In genomic region chr5:132444841-132445639, GRCh38 we compare ENCODE assay signal across 14 cellular contexts. TPM values are rescaled to one million over a fixed set of nuclear protein-coding genes. Genes with fewer than 3 reads are reported as not detected.
DNase-seq lines count a peak whose midpoint lies in the region; ATAC-seq and TF ChIP-seq lines count a peak whose summit lies in the region.
"Had no signal": no experiment of that assay in that cellular context is flagged by ENCODE, and none has a peak within 500 bp of the region (broad histone marks: within the 10 kb centered on the region; RNA-seq: fewer than 3 reads in every experiment).

No MANE protein-coding gene starts in this region.

- peak overlapping the region; percentile 39 for H3K27ac Mint-ChIP-seq in activated T-cell treated with anti-CD3 and anti-CD28 coated beads, Interleukin-2, amount 50 U/mL, for 24 hours
- H3K27ac Mint-ChIP-seq in activated T-cell treated with anti-CD3 and anti-CD28 coated beads, Interleukin-2, amount 50 U/mL, for 72 hours, result no peak overlapping the region
- H3K27ac Mint-ChIP-seq in activated naive CD8-positive, alpha-beta T cell treated with anti-CD3 and anti-CD28 coated beads, Interleukin-2, amount 50 U/mL, for 24 hours, result peak overlapping the region; percentile 26
- peak overlapping the region; percentile 96 for H3K27ac Mint-ChIP-seq in mesothelial cell of epicardium
- H3K27ac Mint-ChIP-seq: activated T-helper 2 cell treated with anti-CD3 and anti-CD28 coated beads, Interferon-gamma antibody, Interleukin-2, Interleukin-4, amounts not matched to agents 10 μg/mL and 5 μg/mL and 100 μg/mL, durations not matched to agents 14 hours and 24 hours and 36 hours had no signal

- TF ChIP-seq CTCF in mesothelial cell of epicardium (IDR thresholded peaks at IDR 0.05; ENCODE audit: unreplicated experiment), result no peak

- H3K36me3 ChIP-seq in thymus (ENCODE audit: control insufficient read depth, insufficient read depth), result peaks cover 5% of the 10 kb centered on the region

- H3K9me3 ChIP-seq in thymus (ENCODE audit: control insufficient read depth), result no peaks in the 10 kb centered on the region

- DNase-seq in activated T-cell treated with anti-CD3 and anti-CD28 coated beads, Interleukin-2, amount 50 U/mL, for 24 hours, result peak; percentile 6
- no peak for DNase-seq in activated T-cell treated with anti-CD3 and anti-CD28 coated beads, Interleukin-2, amount 50 U/mL, for 72 hours
- DNase-seq in activated naive CD8-positive, alpha-beta T cell treated with anti-CD3 and anti-CD28 coated beads, Interleukin-2, amount 50 U/mL, for 24 hours, result no peak
- DNase-seq in mesothelial cell of epicardium (ENCODE audit: low spot score in 2 of 2, unreplicated experiment in 2 of 2) (no peak), NCI-H748 treated with DMSO at 0.1 percent for 48 hours (lab: John Stamatoyannopoulos, UW) (no peak), NCI-H524 treated with DMSO at 0.1 percent for 48 hours (lab: John Stamatoyannopoulos, UW) (no peak)
- DNase-seq: ACHN; left colon; NCI-H510A treated with DMSO at 0.1 percent for 48 hours; SIG-M5; stimulated activated CD4-positive, alpha-beta T cell treated with anti-CD3 and anti-CD28 coated beads, Interleukin-4, amount 100 ng/mL, for 24 hours had no signal

- H3K27me3 ChIP-seq in thymus (ENCODE audit: control insufficient read depth, insufficient read depth), result no peaks in the 10 kb centered on the region

- peaks cover 53% of the 10 kb centered on the region for H3K4me1 ChIP-seq in thymus (ENCODE audit: control insufficient read depth, insufficient read depth, low read length)

- no peak for ATAC-seq in activated T-cell treated with anti-CD3 and anti-CD28 coated beads, Interleukin-2, amount 50 U/mL, for 72 hours (replicated peaks in 1 of 2)
- no peak for ATAC-seq in activated naive CD8-positive, alpha-beta T cell treated with anti-CD3 and anti-CD28 coated beads, Interleukin-2, amount 50 U/mL, for 24 hours
- ATAC-seq in GM21529 (IDR thresholded peaks at IDR 0.05; ENCODE audit: unreplicated experiment), result no peak
- ATAC-seq: left colon had no signal

- H3K4me3 Mint-ChIP-seq in activated T-cell treated with anti-CD3 and anti-CD28 coated beads, Interleukin-2, amount 50 U/mL, for 24 hours, result no peak overlapping the region
- H3K4me3 Mint-ChIP-seq in activated T-cell treated with anti-CD3 and anti-CD28 coated beads, Interleukin-2, amount 50 U/mL, for 72 hours, result no peak overlapping the region
- H3K4me3 Mint-ChIP-seq in activated naive CD8-positive, alpha-beta T cell treated with anti-CD3 and anti-CD28 coated beads, Interleukin-2, amount 50 U/mL, for 24 hours, result no peak overlapping the region
- no peak overlapping the region for H3K4me3 Mint-ChIP-seq in mesothelial cell of epicardium

- no peaks in the 10 kb centered on the region for H3K9me3 Mint-ChIP-seq in activated T-cell treated with anti-CD3 and anti-CD28 coated beads, Interleukin-2, amount 50 U/mL, for 24 hours
- peaks cover 0 to 3% of the 10 kb centered on the region in 2 donors for H3K9me3 Mint-ChIP-seq in activated T-cell treated with anti-CD3 and anti-CD28 coated beads, Interleukin-2, amount 50 U/mL, for 72 hours
- no peaks in the 10 kb centered on the region for H3K9me3 Mint-ChIP-seq in activated naive CD8-positive, alpha-beta T cell treated with anti-CD3 and anti-CD28 coated beads, Interleukin-2, amount 50 U/mL, for 24 hours
- no peaks in the 10 kb centered on the region for H3K9me3 Mint-ChIP-seq in mesothelial cell of epicardium
- H3K9me3 Mint-ChIP-seq: activated T-helper 2 cell treated with anti-CD3 and anti-CD28 coated beads, Interferon-gamma antibody, Interleukin-2, Interleukin-4, amounts not matched to agents 10 μg/mL and 5 μg/mL and 100 μg/mL, durations not matched to agents 14 hours and 24 hours and 36 hours had no signal

- H3K27ac ChIP-seq in thymus (ENCODE audit: low read depth), result peak overlapping the region; percentile 50

- no peak overlapping the region for H3K4me3 ChIP-seq in thymus (ENCODE audit: low read length)

- 94% methylated on average over 5 of the region's 5 CpGs for WGBS in thymus

- peaks cover 82% of the 10 kb centered on the region for H3K4me1 Mint-ChIP-seq in activated T-cell treated with anti-CD3 and anti-CD28 coated beads, Interleukin-2, amount 50 U/mL, for 24 hours (ENCODE audit: low read depth)
- peaks cover 67% of the 10 kb centered on the region for H3K4me1 Mint-ChIP-seq in activated T-cell treated with anti-CD3 and anti-CD28 coated beads, Interleukin-2, amount 50 U/mL, for 72 hours (ENCODE audit: low read depth)
- H3K4me1 Mint-ChIP-seq in activated naive CD8-positive, alpha-beta T cell treated with anti-CD3 and anti-CD28 coated beads, Interleukin-2, amount 50 U/mL, for 24 hours, result peaks cover 66% of the 10 kb centered on the region
- H3K4me1 Mint-ChIP-seq in mesothelial cell of epicardium, result peaks cover 28% of the 10 kb centered on the region

- H3K27me3 Mint-ChIP-seq in activated T-cell treated with anti-CD3 and anti-CD28 coated beads, Interleukin-2, amount 50 U/mL, for 24 hours, result no peaks in the 10 kb centered on the region
- H3K27me3 Mint-ChIP-seq in activated T-cell treated with anti-CD3 and anti-CD28 coated beads, Interleukin-2, amount 50 U/mL, for 72 hours (ENCODE audit: low read depth), result no peaks in the 10 kb centered on the region
- no peaks in the 10 kb centered on the region for H3K27me3 Mint-ChIP-seq in activated naive CD8-positive, alpha-beta T cell treated with anti-CD3 and anti-CD28 coated beads, Interleukin-2, amount 50 U/mL, for 24 hours
- H3K27me3 Mint-ChIP-seq in mesothelial cell of epicardium (ENCODE audit: low read depth), result no peaks in the 10 kb centered on the region

- peaks cover 60% of the 10 kb centered on the region for H3K36me3 Mint-ChIP-seq in activated T-cell treated with anti-CD3 and anti-CD28 coated beads, Interleukin-2, amount 50 U/mL, for 24 hours (ENCODE audit: low read depth)
- peaks cover 8 to 15% of the 10 kb centered on the region in 2 donors for H3K36me3 Mint-ChIP-seq in activated T-cell treated with anti-CD3 and anti-CD28 coated beads, Interleukin-2, amount 50 U/mL, for 72 hours (ENCODE audit: insufficient read depth in 2 of 2)
- H3K36me3 Mint-ChIP-seq in activated naive CD8-positive, alpha-beta T cell treated with anti-CD3 and anti-CD28 coated beads, Interleukin-2, amount 50 U/mL, for 24 hours (ENCODE audit: low read depth), result peaks cover 12% of the 10 kb centered on the region
- H3K36me3 Mint-ChIP-seq in mesothelial cell of epicardium, result no peaks in the 10 kb centered on the region

RNA-seq across cellular contexts. Expression of gene IRF1, which starts 45.5 kb away (rescaled TPM):
- total RNA-seq in activated T-cell treated with anti-CD3 and anti-CD28 coated beads, Interleukin-2, amount 50 U/mL, for 72 hours, result 100 to 1,000 TPM; 212 to 226 TPM
- 33.1 to 35.6 TPM (median 33.3 TPM) in 3 replicates for total RNA-seq in mesothelial cell of epicardium
- 47.7 TPM for polyA plus RNA-seq in thymus
